In the genomic region with DNA sequence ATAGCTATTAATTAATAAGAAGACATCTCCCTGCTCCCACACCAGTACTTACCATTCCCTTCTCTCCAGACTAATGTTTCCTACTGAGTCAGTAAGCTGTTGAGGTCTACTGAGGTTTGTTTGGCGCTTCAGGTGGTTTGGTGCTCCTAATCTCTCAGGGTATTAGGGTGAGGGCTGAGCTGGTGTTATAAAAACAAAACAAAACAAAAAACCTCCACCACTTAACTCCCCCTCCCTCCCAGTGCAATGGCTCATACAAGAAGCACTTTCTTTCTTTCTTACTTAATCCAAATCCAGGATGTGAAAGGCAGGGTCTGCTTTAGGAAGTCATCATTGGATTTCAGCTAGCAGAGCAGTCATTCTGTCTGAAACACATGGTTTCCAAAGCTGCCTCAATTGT, we compare ENCODE assay signal across 1 cellular context.
TF ChIP-seq lines count a peak whose summit lies in the region.

No MANE protein-coding gene starts in this region.

TF ChIP-seq in IMR-90, 13 proteins besides CTCF, POLR2A, EP300 and RAD21:
- TF ChIP-seq BHLHE40 (IDR thresholded peaks at IDR 0.05; ENCODE audit: low read depth, low read length), result no peak
- TF ChIP-seq CHD1 (IDR thresholded peaks at IDR 0.05; ENCODE audit: low read depth, low read length), result no peak
- TF ChIP-seq MAFK (IDR thresholded peaks at IDR 0.05; ENCODE audit: low read depth, low read length), result no peak
- TF ChIP-seq MAZ (IDR thresholded peaks at IDR 0.05; ENCODE audit: borderline replicate concordance, low read depth, low read length), result no peak
- no peak for TF ChIP-seq NFE2L2 (IDR thresholded peaks at IDR 0.05; ENCODE audit: low read depth, low read length)
